In the genomic region with DNA sequence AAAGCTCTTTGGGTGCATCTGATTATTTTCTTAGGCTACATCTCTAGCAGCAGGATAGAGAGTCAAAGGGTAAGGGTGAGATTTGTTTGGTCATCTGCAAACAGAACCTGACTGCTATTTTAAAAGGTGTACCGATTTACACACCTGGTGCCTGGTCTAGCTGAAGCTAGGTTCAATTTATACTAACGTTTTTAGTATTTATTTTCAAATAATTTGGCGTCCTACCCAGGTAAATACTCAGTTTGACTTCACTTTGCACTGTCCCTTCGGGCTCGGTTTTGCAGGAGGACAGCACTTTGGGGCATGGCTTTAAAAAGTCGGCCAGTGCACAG, we compare ENCODE assay signal across 7 cellular contexts. TPM values are rescaled to one million over a fixed set of nuclear protein-coding genes. Genes with fewer than 3 reads are reported as not detected.
DNase-seq lines count a peak whose midpoint lies in the region; ATAC-seq and TF ChIP-seq lines count a peak whose summit lies in the region.

No MANE protein-coding gene starts in this region.

- no peak for ATAC-seq in stimulated activated memory B cell treated with anti-CD40 and anti-IgM and Interleukin-4, amounts not matched to agents 10 μg/mL and 1 μg/mL and 100 μg/mL, for 72 hours
- ATAC-seq in GM21723 (IDR thresholded peaks at IDR 0.05; ENCODE audit: unreplicated experiment): no peak

- no peaks in the 10 kb centered on the region; the same call in 1 of the 2 replicates for H3K36me3 ChIP-seq in iPS DF 6.9 (ENCODE audit: control insufficient read depth, insufficient read depth, low read length)

- no peaks in the 10 kb centered on the region; the same call in 1 of the 2 replicates for H3K4me1 ChIP-seq in iPS DF 6.9 (ENCODE audit: control insufficient read depth, insufficient read depth, low read length)

- peak overlapping the region; percentile 99 for H3K4me3 Mint-ChIP-seq in HFFc6
- peak overlapping the region; percentile 95 for H3K4me3 Mint-ChIP-seq in stimulated activated memory B cell treated with anti-CD40 and anti-IgM and Interleukin-4, amounts not matched to agents 10 μg/mL and 1 μg/mL and 100 μg/mL, for 72 hours

- TF ChIP-seq CTCF in HFFc6 (IDR thresholded peaks at IDR 0.05): no peak
- TF ChIP-seq CTCF in WI38 (IDR thresholded peaks at IDR 0.05; ENCODE audit: low read depth, low read length): no peak

- DNase-seq in HFFc6 (no peak), iPS DF 6.9 (ENCODE audit: low read depth, low spot score) (no peak), NOMO-1 (lab: John Stamatoyannopoulos, UW; ENCODE audit: unreplicated experiment in 2 of 2) (no peak), NCI-H526 (lab: John Stamatoyannopoulos, UW) (no peak)

- H3K27ac Mint-ChIP-seq in HFFc6: peak overlapping the region; percentile 100
- peak overlapping the region; percentile 98 for H3K27ac Mint-ChIP-seq in stimulated activated memory B cell treated with anti-CD40 and anti-IgM and Interleukin-4, amounts not matched to agents 10 μg/mL and 1 μg/mL and 100 μg/mL, for 72 hours

- peaks cover 45% of the 10 kb centered on the region for H3K4me1 Mint-ChIP-seq in HFFc6 (ENCODE audit: low read depth)
- peaks cover 21% of the 10 kb centered on the region for H3K4me1 Mint-ChIP-seq in stimulated activated memory B cell treated with anti-CD40 and anti-IgM and Interleukin-4, amounts not matched to agents 10 μg/mL and 1 μg/mL and 100 μg/mL, for 72 hours

- H3K9me3 ChIP-seq in iPS DF 6.9 (ENCODE audit: control insufficient read depth, insufficient read depth, low read length): no peaks in the 10 kb centered on the region

- H3K9me3 Mint-ChIP-seq in HFFc6: no peaks in the 10 kb centered on the region
- H3K9me3 Mint-ChIP-seq in stimulated activated memory B cell treated with anti-CD40 and anti-IgM and Interleukin-4, amounts not matched to agents 10 μg/mL and 1 μg/mL and 100 μg/mL, for 72 hours: no peaks in the 10 kb centered on the region

- H3K27me3 ChIP-seq in iPS DF 6.9 (ENCODE audit: control insufficient read depth, insufficient read depth, low read length): no peaks in the 10 kb centered on the region

- WGBS in iPS DF 6.9 (ENCODE audit: insufficient coverage, insufficient read length): no CpG with 5 or more reads among the region's 6 CpGs

- H3K27me3 Mint-ChIP-seq in HFFc6 (ENCODE audit: insufficient read depth): peaks cover 6% of the 10 kb centered on the region
- no peaks in the 10 kb centered on the region for H3K27me3 Mint-ChIP-seq in stimulated activated memory B cell treated with anti-CD40 and anti-IgM and Interleukin-4, amounts not matched to agents 10 μg/mL and 1 μg/mL and 100 μg/mL, for 72 hours

- peaks cover 20% of the 10 kb centered on the region for H3K36me3 Mint-ChIP-seq in HFFc6 (ENCODE audit: low read depth)
- H3K36me3 Mint-ChIP-seq in stimulated activated memory B cell treated with anti-CD40 and anti-IgM and Interleukin-4, amounts not matched to agents 10 μg/mL and 1 μg/mL and 100 μg/mL, for 72 hours: peaks cover 24% of the 10 kb centered on the region

- peak overlapping the region; percentile 86 for H3K4me3 ChIP-seq in WI38 (ENCODE audit: low read depth, low read length)
- peak overlapping the region; percentile 89; the same call in 1 of the 2 replicates for H3K4me3 ChIP-seq in iPS DF 6.9 (ENCODE audit: low read length)

- H3K27ac ChIP-seq in iPS DF 6.9 (ENCODE audit: low read length): no peak overlapping the region

RNA-seq across cellular contexts. Expression of a gene that starts 0.7 kb away (rescaled TPM):
- total RNA-seq in HFFc6 (2021; fragmentation: NEBNext Ultra II Directional; extraction: Animal tissue kit (Norgen Biotek cat#: 25700)): 10 to 100 TPM; 29.4 to 44.4 (median 35.0) TPM

RNA-seq across cellular contexts. Expression of a gene that starts 0.7 kb away (rescaled TPM):
- total RNA-seq in HFFc6 (2021; fragmentation: NEBNext Ultra II Directional; extraction: Animal tissue kit (Norgen Biotek cat#: 25700)): 10 to 100 TPM; 19.1 to 28.7 (median 24.7) TPM
